Comparison of ENCODE assay signal across 8 cellular contexts in genomic region chr2:61671561-61672315, GRCh38.
DNase-seq lines count a peak whose midpoint lies in the region; ATAC-seq and TF ChIP-seq lines count a peak whose summit lies in the region.

No MANE protein-coding gene starts in this region.

- H3K27me3 Mint-ChIP-seq in HFFc6 (ENCODE audit: insufficient read depth): peaks cover 3% of the 10 kb centered on the region; the same call in 1 of the 2 replicates

- H3K27me3 ChIP-seq in iPS-18a (ENCODE audit: control insufficient read depth, insufficient read depth, low read length): no peaks in the 10 kb centered on the region

- peak overlapping the region; percentile 57 for H3K27ac Mint-ChIP-seq in HFFc6
- peak overlapping the region; percentile 47 to 86 for H3K27ac Mint-ChIP-seq in activated naive CD4-positive, alpha-beta T cell treated with anti-CD3 and anti-CD28 coated beads, Interleukin-2, amount 50 U/mL, for 72 hours
- peak overlapping the region; percentile 92 for H3K27ac Mint-ChIP-seq in stimulated activated effector memory CD8-positive, alpha-beta T cell treated with anti-CD3 and anti-CD28 coated beads, Interleukin-12 subunit alpha, Interleukin-12 subunit beta, amount 100 ng/mL, for 72 hours

- peak overlapping the region; percentile 19 for H3K4me3 ChIP-seq in iPS-18a (ENCODE audit: low read length)

- peak overlapping the region; percentile 80 for H3K4me3 Mint-ChIP-seq in HFFc6
- H3K4me3 Mint-ChIP-seq in stimulated activated effector memory CD8-positive, alpha-beta T cell treated with anti-CD3 and anti-CD28 coated beads, Interleukin-12 subunit alpha, Interleukin-12 subunit beta, amount 100 ng/mL, for 72 hours: peak overlapping the region; percentile 66

- no peak for TF ChIP-seq CTCF in HFFc6 (IDR thresholded peaks at IDR 0.05)

- no peak for ATAC-seq in activated naive CD4-positive, alpha-beta T cell treated with anti-CD3 and anti-CD28 coated beads, Interleukin-2, amount 50 U/mL, for 72 hours
- no peak for ATAC-seq in stimulated activated effector memory CD8-positive, alpha-beta T cell treated with anti-CD3 and anti-CD28 coated beads, Interleukin-12 subunit alpha, Interleukin-12 subunit beta, amount 100 ng/mL, for 72 hours
- ATAC-seq in GM21360 (IDR thresholded peaks at IDR 0.05; ENCODE audit: unreplicated experiment) (no peak), GM18511 (IDR thresholded peaks at IDR 0.05; ENCODE audit: unreplicated experiment) (no peak)

- peaks cover 18% of the 10 kb centered on the region for H3K9me3 Mint-ChIP-seq in HFFc6
- peaks cover 18 to 25% of the 10 kb centered on the region in 2 donors for H3K9me3 Mint-ChIP-seq in activated naive CD4-positive, alpha-beta T cell treated with anti-CD3 and anti-CD28 coated beads, Interleukin-2, amount 50 U/mL, for 72 hours
- H3K9me3 Mint-ChIP-seq in stimulated activated effector memory CD8-positive, alpha-beta T cell treated with anti-CD3 and anti-CD28 coated beads, Interleukin-12 subunit alpha, Interleukin-12 subunit beta, amount 100 ng/mL, for 72 hours: peaks cover 16% of the 10 kb centered on the region

- no peaks in the 10 kb centered on the region for H3K36me3 ChIP-seq in iPS-18a (ENCODE audit: control insufficient read depth, low read depth, low read length)

- H3K4me1 Mint-ChIP-seq in HFFc6 (ENCODE audit: low read depth): peaks cover 22% of the 10 kb centered on the region
- peaks cover 22% of the 10 kb centered on the region for H3K4me1 Mint-ChIP-seq in stimulated activated effector memory CD8-positive, alpha-beta T cell treated with anti-CD3 and anti-CD28 coated beads, Interleukin-12 subunit alpha, Interleukin-12 subunit beta, amount 100 ng/mL, for 72 hours

- no peak overlapping the region for H3K27ac ChIP-seq in iPS-18a (ENCODE audit: low read length)

- DNase-seq in HFFc6 (peak; percentile 1), AG08396 (ENCODE audit: low spot score) (no peak), NCI-H1105 (lab: John Stamatoyannopoulos, UW) (no peak)
- no peak for DNase-seq in activated naive CD4-positive, alpha-beta T cell treated with anti-CD3 and anti-CD28 coated beads, Interleukin-2, amount 50 U/mL, for 72 hours (ENCODE audit: low spot score in 2 of 2)
- no peak for DNase-seq in stimulated activated effector memory CD8-positive, alpha-beta T cell treated with anti-CD3 and anti-CD28 coated beads, Interleukin-12 subunit alpha, Interleukin-12 subunit beta, amount 100 ng/mL, for 72 hours (ENCODE audit: low spot score in 2 of 2)

- H3K9me3 ChIP-seq in iPS-18a (ENCODE audit: control insufficient read depth, low read depth, low read length): no peaks in the 10 kb centered on the region

- H3K4me1 ChIP-seq in iPS-18a (ENCODE audit: control insufficient read depth, low read depth, low read length): peaks cover 13% of the 10 kb centered on the region

- H3K36me3 Mint-ChIP-seq in HFFc6 (ENCODE audit: low read depth): peaks cover 17% of the 10 kb centered on the region; the same call in 1 of the 2 replicates
- peaks cover 19 to 27% of the 10 kb centered on the region in 2 donors for H3K36me3 Mint-ChIP-seq in activated naive CD4-positive, alpha-beta T cell treated with anti-CD3 and anti-CD28 coated beads, Interleukin-2, amount 50 U/mL, for 72 hours
- H3K36me3 Mint-ChIP-seq in stimulated activated effector memory CD8-positive, alpha-beta T cell treated with anti-CD3 and anti-CD28 coated beads, Interleukin-12 subunit alpha, Interleukin-12 subunit beta, amount 100 ng/mL, for 72 hours: no peaks in the 10 kb centered on the region

- no peak overlapping the region for H3K9ac ChIP-seq in iPS-18a (ENCODE audit: low read length)
